ENCODE assay signal across 19 cellular contexts in genomic region chr22:20400606-20401375, GRCh38. TPM values are rescaled to one million over a fixed set of nuclear protein-coding genes. Genes with fewer than 3 reads are reported as not detected.
A peak's percentile ranks its signal among the peaks of the same experiment; 100 is the strongest.
DNase-seq lines count a peak whose midpoint lies in the region; ATAC-seq, FAIRE-seq and TF ChIP-seq lines count a peak whose summit lies in the region.
"Had no signal": no experiment of that assay in that cellular context is flagged by ENCODE, and none has a peak within 500 bp of the region (broad histone marks: within the 10 kb centered on the region; RNA-seq: fewer than 3 reads in every experiment).

No MANE protein-coding gene starts in this region.

- H4K20me1 ChIP-seq in K562 (replicated peaks; ENCODE audit: control insufficient read depth, insufficient read depth, low read length): 0 out of 2 replicates have a peak, but pooled peaks cover 6% of the 10 kb centered on the region

- peaks cover 0 to 1% of the 10 kb centered on the region in 2 experiments; a peak in 2 of 5 replicates for H3K4me1 ChIP-seq in K562 (replicated peaks in 1 of 2; ENCODE audit: control insufficient read depth in 2 of 2, insufficient read depth in 2 of 2, low read length in 2 of 2)

- no peak overlapping the region for H3K27ac ChIP-seq in K562 (ENCODE audit: extremely low read depth, low read depth, low read length)
- no peak overlapping the region for H3K27ac ChIP-seq in coronary artery
- H3K27ac ChIP-seq: 22Rv1, HL-60 had no signal

- H3K36me3 Mint-ChIP-seq in stimulated activated effector memory CD8-positive, alpha-beta T cell treated with anti-CD3 and anti-CD28 coated beads, Interleukin-12 subunit alpha, Interleukin-12 subunit beta, amount 100 ng/mL, for 72 hours: peaks cover 4% of the 10 kb centered on the region

- intact Hi-C loops in K562 (cut with micrococcal nuclease): no loop called here

- no peak for TF ChIP-seq CTCF in K562 (IDR thresholded peaks at IDR 0.05 in 2 of 3, conservative IDR thresholded peaks at IDR 0.05 in 1 of 3; ENCODE audit: insufficient read depth in 2 of 3, low read depth in 1 of 3, low read length in 3 of 3)
- no peak for TF ChIP-seq CTCF in coronary artery (IDR thresholded peaks at IDR 0.05)

- ATAC-seq in K562: no peak
- no peak for ATAC-seq in stimulated activated effector memory CD8-positive, alpha-beta T cell treated with anti-CD3 and anti-CD28 coated beads, Interleukin-12 subunit alpha, Interleukin-12 subunit beta, amount 100 ng/mL, for 72 hours
- no peak for ATAC-seq in GM18873 (IDR thresholded peaks at IDR 0.05; ENCODE audit: low FRiP score, unreplicated experiment)
- ATAC-seq: GM12878 had no signal

- no peak for TF ChIP-seq RAD21 in K562 (CRISPR knock-in tag; conservative IDR thresholded peaks at IDR 0.05 in 1 of 2, IDR thresholded peaks at IDR 0.05 in 1 of 2)

- no peaks in the 10 kb centered on the region for H3K79me2 ChIP-seq in K562 (ENCODE audit: control insufficient read depth, insufficient read depth, low read length)

- H3K9me1 ChIP-seq in K562 (ENCODE audit: control insufficient read depth, insufficient read depth, low read length): peaks cover 8% of the 10 kb centered on the region

- peaks cover 49% of the 10 kb centered on the region; the same call in 2 of the 3 replicates for H3K36me3 ChIP-seq in K562 (ENCODE audit: control insufficient read depth, insufficient read depth, low read length)

- POLR2A ChIA-PET in K562 (lab: Yijun Ruan, JAX): interaction anchor here (0.6 to 2.6 kb wide), 2 partner anchors 11 to 252 kb away, joined by 3 to 12 read pairs; no protein-coding TSS in a partner anchor

- H3K9me3 ChIP-seq in K562 (replicated peaks; ENCODE audit: control insufficient read depth, insufficient read depth, low read depth, low read length): no peaks in the 10 kb centered on the region

- no peak for TF ChIP-seq POLR2A in K562 (conservative IDR thresholded peaks at IDR 0.05)

- DNase-seq in AG08396 (ENCODE audit: low spot score): peak; percentile 5
- DNase-seq in K562 (ENCODE audit: extremely low read depth in 1 of 4, low spot score in 3 of 4): peak in 3 of 4 experiments; percentile 28 to 45 (median 41)
- DNase-seq in left kidney (ENCODE audit: low read depth, low spot score): peak; percentile 16
- DNase-seq in stimulated activated effector memory CD8-positive, alpha-beta T cell treated with anti-CD3 and anti-CD28 coated beads, Interleukin-12 subunit alpha, Interleukin-12 subunit beta, amount 100 ng/mL, for 72 hours (ENCODE audit: low spot score in 2 of 2): no peak
- DNase-seq in NCI-H1092 (lab: John Stamatoyannopoulos, UW): no peak
- DNase-seq in coronary artery (ENCODE audit: low spot score): no peak
- DNase-seq in middle frontal gyrus (ENCODE audit: extremely low spot score, low spot score): no peak
- DNase-seq: AML-193; C1 segment of cervical spinal cord; CD4-positive, alpha-beta memory T cell; DMS79; HCEC 1CT; HFFc6 had no signal

- H3K27me3 ChIP-seq in K562 (ENCODE audit: control insufficient read depth in 2 of 2, insufficient read depth in 2 of 2, low read length in 2 of 2): no peaks in the 10 kb centered on the region

- peak overlapping the region; percentile 20 for H3K27ac Mint-ChIP-seq in stimulated activated effector memory CD8-positive, alpha-beta T cell treated with anti-CD3 and anti-CD28 coated beads, Interleukin-12 subunit alpha, Interleukin-12 subunit beta, amount 100 ng/mL, for 72 hours
- H3K27ac Mint-ChIP-seq: HFFc6 had no signal

- H3K4me2 ChIP-seq in K562 (ENCODE audit: insufficient read depth, low read length): no peak overlapping the region

- H3K4me3 ChIP-seq in K562 (no peak overlapping the region), coronary artery (no peak overlapping the region)
- H3K4me3 ChIP-seq: GM12878 had no signal

- BruUV-seq in K562 (replicated peaks; lab: Mats Ljungman, UMichigan): no TSS peak

- 73% methylated on average over 15 of the region's 15 CpGs for WGBS in K562 (ENCODE audit: insufficient coverage, low coverage, missing lambda C conversion rate)

- no peak overlapping the region for H3K4me3 Mint-ChIP-seq in stimulated activated effector memory CD8-positive, alpha-beta T cell treated with anti-CD3 and anti-CD28 coated beads, Interleukin-12 subunit alpha, Interleukin-12 subunit beta, amount 100 ng/mL, for 72 hours
- H3K4me3 Mint-ChIP-seq: CD4-positive, alpha-beta memory T cell; HFFc6 had no signal

- peaks cover 24% of the 10 kb centered on the region for H3K4me1 Mint-ChIP-seq in stimulated activated effector memory CD8-positive, alpha-beta T cell treated with anti-CD3 and anti-CD28 coated beads, Interleukin-12 subunit alpha, Interleukin-12 subunit beta, amount 100 ng/mL, for 72 hours

- CTCF ChIA-PET in K562 (lab: Yijun Ruan, JAX; ENCODE audit: low intra/inter-chr PET ratio): no interaction called here

- TF ChIP-seq EP300 in K562 (IDR thresholded peaks at IDR 0.05; ENCODE audit: low read length): no peak

- H3K9me3 Mint-ChIP-seq in stimulated activated effector memory CD8-positive, alpha-beta T cell treated with anti-CD3 and anti-CD28 coated beads, Interleukin-12 subunit alpha, Interleukin-12 subunit beta, amount 100 ng/mL, for 72 hours: no peaks in the 10 kb centered on the region
- H3K9me3 Mint-ChIP-seq: CD4-positive, alpha-beta memory T cell; HFFc6 had no signal

- in situ Hi-C loops in K562 (cut with MboI): loop anchor here (25.0 kb wide), 2 partner anchors 287 to 1863 kb away; partner anchors contain the start of gene TMEM191B

- H3K9ac ChIP-seq in K562 (ENCODE audit: insufficient read depth in 1 of 2, low read depth in 2 of 2, low read length in 2 of 2): peak overlapping the region in 1 of 2 experiments; percentile 39; a peak in 2 of 4 replicates

- H2AFZ ChIP-seq in K562 (ENCODE audit: low read depth, low read length): no peak overlapping the region

- FAIRE-seq in K562 (lab: Jason Lieb, UNC): no peak
- FAIRE-seq: GM12878, GM18507, H1 had no signal

TF ChIP-seq in K562, 482 proteins besides CTCF, POLR2A, EP300 and RAD21 (continues in another document):
- TF ChIP-seq ZNF551 (CRISPR knock-in tag; IDR thresholded peaks at IDR 0.05) (no peak), MYBL2 (IDR thresholded peaks at IDR 0.05; ENCODE audit: low read depth) (no peak), MYBL2 (CRISPR knock-in tag; IDR thresholded peaks at IDR 0.05; ENCODE audit: borderline replicate concordance) (no peak), ZNF77 (CRISPR knock-in tag; IDR thresholded peaks at IDR 0.05) (no peak), ZNF639 (CRISPR knock-in tag; conservative IDR thresholded peaks at IDR 0.05 in 1 of 2, IDR thresholded peaks at IDR 0.05 in 1 of 2) (no peak), MTA1 (IDR thresholded peaks at IDR 0.05; ENCODE audit: borderline replicate concordance) (no peak), ZNF124 (CRISPR knock-in tag; IDR thresholded peaks at IDR 0.05) (no peak), MTA2 (IDR thresholded peaks at IDR 0.05; ENCODE audit: low read depth) (no peak)

RNA-seq across cellular contexts. Expression of gene ZNF74, which starts 6.8 kb away (rescaled TPM):
- 36.8 and 68.2 TPM in 2 replicates for total RNA-seq in K562 (2011; cell fraction: chromatin; rRNA removed; ENCODE audit: low replicate concordance)
- 55.4 and 63.2 TPM in 2 replicates for total RNA-seq in K562 (2011; cell fraction: nucleolus; rRNA removed)
- 50.2 and 53.7 TPM in 2 replicates for total RNA-seq in K562 (2011; cell fraction: nucleoplasm; rRNA removed)
- 49.2 and 56.7 TPM in 2 replicates for total RNA-seq in K562 (2014; rRNA removed)
- 17.4 and 20.5 TPM in 2 replicates for total RNA-seq in K562 (2014; rRNA removed; fragmentation: Illumina TruSeq; extraction: Trizol)
- 31.5 and 32.5 TPM in 2 replicates for total RNA-seq in K562 (2015; rRNA removed; fragmentation: Illumina TruSeq; extraction: Trizol)
- 53.5 and 55.7 TPM in 2 replicates for total RNA-seq in K562 (2021)
- polyA plus RNA-seq in K562 (2011; rRNA removed): 33.8 and 49.7 TPM in 2 replicates
- polyA plus RNA-seq in K562 (2011; cell fraction: cytosol; rRNA removed): 56.9 and 67.4 TPM in 2 replicates
- polyA plus RNA-seq in K562 (2011; cell fraction: nucleus; rRNA removed): 42.8 and 56.1 TPM in 2 replicates
- polyA plus RNA-seq in K562 (2012): 31.5 and 39.9 TPM in 2 replicates
- 22.8 and 24.5 TPM in 2 replicates for polyA plus RNA-seq in K562 (2014; fragmentation: Illumina TruSeq; extraction: Trizol)
- 1 to 10 TPM; 2.4 to 3.7 TPM for polyA plus RNA-seq in K562 (2014; fragmentation: Nextera tagmentation; extraction: Ambion mirVana)
- 37.1 and 62.8 TPM in 2 replicates for polyA plus RNA-seq in K562 (2014; rRNA removed)
- polyA minus RNA-seq in K562 (2011; rRNA and poly(A)+ RNA removed): 32.6 and 33.0 TPM in 2 replicates
- 39.3 and 58.2 TPM in 2 replicates for polyA minus RNA-seq in K562 (2011; cell fraction: cytosol; rRNA and poly(A)+ RNA removed)
- polyA minus RNA-seq in K562 (2011; cell fraction: nucleus; rRNA and poly(A)+ RNA removed): 23.6 and 28.3 TPM in 2 replicates

RNA-seq across cellular contexts. Expression of gene SCARF2, which starts 36.8 kb away (rescaled TPM):
- total RNA-seq in K562 (2011; cell fraction: chromatin; rRNA removed; ENCODE audit: low replicate concordance): 0.65 TPM in 1 of 2 replicates, not detected in the other
- total RNA-seq in K562 (2011; cell fraction: nucleolus; rRNA removed): 0.50 and 0.92 TPM in 2 replicates
- total RNA-seq in K562 (2011; cell fraction: nucleoplasm; rRNA removed): 0.15 TPM in 2 replicates
- total RNA-seq in K562 (2014; rRNA removed) (0.20 and 0.32 TPM in 2 replicates), K562 (2014; rRNA removed; fragmentation: Illumina TruSeq; extraction: Trizol) (not detected in 2 replicates), K562 (2015; rRNA removed; fragmentation: Illumina TruSeq; extraction: Trizol) (not detected in 2 replicates), K562 (2021) (0.13 and 0.29 TPM in 2 replicates)
- polyA plus RNA-seq in K562 (2011; rRNA removed) (0.06 and 0.26 TPM in 2 replicates), K562 (2014; fragmentation: Illumina TruSeq; extraction: Trizol) (not detected in 2 replicates), K562 (2014; fragmentation: Nextera tagmentation; extraction: Ambion mirVana) (not detected), K562 (2014; rRNA removed) (0.13 and 0.23 TPM in 2 replicates)
- 0.15 and 0.25 TPM in 2 replicates for polyA plus RNA-seq in K562 (2011; cell fraction: cytosol; rRNA removed)
- polyA plus RNA-seq in K562 (2011; cell fraction: nucleus; rRNA removed): 0.61 and 0.65 TPM in 2 replicates
- 0.21 and 1.3 TPM in 2 replicates for polyA plus RNA-seq in K562 (2012)
- polyA minus RNA-seq in K562 (2011; rRNA and poly(A)+ RNA removed): not detected in 2 replicates
- not detected in 2 replicates for polyA minus RNA-seq in K562 (2011; cell fraction: cytosol; rRNA and poly(A)+ RNA removed)
- 0.22 and 0.27 TPM in 2 replicates for polyA minus RNA-seq in K562 (2011; cell fraction: nucleus; rRNA and poly(A)+ RNA removed)

Comparison
In these comparisons a context has a peak if more than half of its experiments do, and no peak if none do; other contexts are left out.
1. DNase-seq: peak in AG08396 (single experiment), K562 (3 of 4) and left kidney (single experiment); none in stimulated activated effector memory CD8-positive, alpha-beta T cell treated with anti-CD3 and anti-CD28 coated beads, Interleukin-12 subunit alpha, Interleukin-12 subunit beta, amount 100 ng/mL, for 72 hours (0 of 2), NCI-H1092 (single experiment), coronary artery (single experiment) and middle frontal gyrus (single experiment).